13 cellular contexts compared by ENCODE assay signal in genomic region chr18:49008156-49008555, GRCh38.
"Had no signal": no experiment of that assay in that cellular context is flagged by ENCODE, and none has a peak within 500 bp of the region (broad histone marks: within the 10 kb centered on the region; RNA-seq: fewer than 3 reads in every experiment).

No MANE protein-coding gene starts in this region.

- ATAC-seq: stimulated activated memory B cell treated with anti-CD40 and anti-IgM and Interleukin-4, amounts not matched to agents 10 μg/mL and 1 μg/mL and 100 μg/mL, for 72 hours had no signal

- H3K4me3 ChIP-seq: coronary artery, dorsolateral prefrontal cortex, smooth muscle cell, tibial nerve had no signal

- H3K4me2 ChIP-seq: smooth muscle cell had no signal

- H3K9me3 ChIP-seq: tibial nerve had no signal

- H3K27me3 ChIP-seq: dorsolateral prefrontal cortex, tibial nerve had no signal

- H3K27ac ChIP-seq: coronary artery, dorsolateral prefrontal cortex, tibial nerve had no signal

- DNase-seq: caudate nucleus; dorsolateral prefrontal cortex; effector CD8-positive, alpha-beta T cell; foreskin melanocyte; head of caudate nucleus; hippocampal formation; mesendoderm; naive B cell; stimulated activated CD4-positive, alpha-beta T cell treated with anti-CD3 and anti-CD28 coated beads, Interleukin-4, amount 100 ng/mL, for 24 hours had no signal

- H3K36me3 ChIP-seq: tibial nerve had no signal
